Comparison of ENCODE assay signal across 10 cellular contexts in genomic region chr10:50397312-50398140, GRCh38.
A peak's percentile ranks its signal among the peaks of the same experiment; 100 is the strongest.
DNase-seq lines count a peak whose midpoint lies in the region; ATAC-seq and TF ChIP-seq lines count a peak whose summit lies in the region.
"Had no signal": no experiment of that assay in that cellular context is flagged by ENCODE, and none has a peak within 500 bp of the region (broad histone marks: within the 10 kb centered on the region; RNA-seq: fewer than 3 reads in every experiment).

No MANE protein-coding gene starts in this region.

- POLR2A ChIA-PET in PC-3 (lab: Charles Lee; ENCODE audit: unreplicated experiment): no interaction called here
- POLR2A ChIA-PET in Caco-2 (lab: Charles Lee): no interaction called here

- H3K9me2 ChIP-seq in PC-3 (replicated peaks; ENCODE audit: low read length): no peaks in the 10 kb centered on the region

- no peaks in the 10 kb centered on the region for H3K27me3 ChIP-seq in PC-3 (ENCODE audit: low read length)
- no peaks in the 10 kb centered on the region for H3K27me3 ChIP-seq in neutrophil
- H3K27me3 ChIP-seq in H7 (ENCODE audit: control insufficient read depth, insufficient read depth, low read length): no peaks in the 10 kb centered on the region
- H3K27me3 ChIP-seq in Caco-2 (replicated peaks; ENCODE audit: control insufficient read depth, insufficient read depth, low read length): no peaks in the 10 kb centered on the region
- H3K27me3 ChIP-seq: heart left ventricle had no signal

- H3K9ac ChIP-seq in PC-3 (ENCODE audit: low read length): no peak overlapping the region

- H3K27ac Mint-ChIP-seq in activated CD8-positive, alpha-beta memory T cell treated with anti-CD3 and anti-CD28 coated beads, Interleukin-2, amount 10 ng/mL, durations not matched to agents 7 days and 5 days: peak overlapping the region; percentile 96
- no peak overlapping the region for H3K27ac Mint-ChIP-seq in Caco-2 (ENCODE audit: unreplicated experiment)

- H3K36me3 Mint-ChIP-seq in activated CD8-positive, alpha-beta memory T cell treated with anti-CD3 and anti-CD28 coated beads, Interleukin-2, amount 10 ng/mL, durations not matched to agents 7 days and 5 days: peaks cover 17% of the 10 kb centered on the region
- H3K36me3 Mint-ChIP-seq in Caco-2 (ENCODE audit: insufficient read depth, unreplicated experiment): peaks cover 9% of the 10 kb centered on the region

- H3K79me2 ChIP-seq in PC-3 (ENCODE audit: low read length): no peaks in the 10 kb centered on the region

- H3K4me3 Mint-ChIP-seq in activated CD8-positive, alpha-beta memory T cell treated with anti-CD3 and anti-CD28 coated beads, Interleukin-2, amount 10 ng/mL, durations not matched to agents 7 days and 5 days: peak overlapping the region; percentile 75
- H3K4me3 Mint-ChIP-seq in Caco-2 (ENCODE audit: unreplicated experiment): no peak overlapping the region

- H2AFZ ChIP-seq in PC-3 (ENCODE audit: low read length): no peak overlapping the region

- peaks cover 62% of the 10 kb centered on the region for H3K4me1 Mint-ChIP-seq in activated CD8-positive, alpha-beta memory T cell treated with anti-CD3 and anti-CD28 coated beads, Interleukin-2, amount 10 ng/mL, durations not matched to agents 7 days and 5 days
- peaks cover 68% of the 10 kb centered on the region for H3K4me1 Mint-ChIP-seq in Caco-2 (ENCODE audit: low read depth, unreplicated experiment)

- no peaks in the 10 kb centered on the region for H3K9me3 Mint-ChIP-seq in activated CD8-positive, alpha-beta memory T cell treated with anti-CD3 and anti-CD28 coated beads, Interleukin-2, amount 10 ng/mL, durations not matched to agents 7 days and 5 days (ENCODE audit: low read depth)
- H3K9me3 Mint-ChIP-seq in Caco-2 (ENCODE audit: unreplicated experiment): no peaks in the 10 kb centered on the region

- H3K27ac ChIP-seq in PC-3 (ENCODE audit: low read length) (no peak overlapping the region), neutrophil (peak overlapping the region; percentile 66)

- peak overlapping the region; percentile 1; the same call in 1 of the 2 replicates for H3K4me2 ChIP-seq in PC-3 (ENCODE audit: low read length)

- H3K4me3 ChIP-seq in PC-3 (ENCODE audit: low read length) (no peak overlapping the region), neutrophil (ENCODE audit: low read depth in 1 of 2, low read length in 1 of 2) (no peak overlapping the region), H7 (ENCODE audit: insufficient read depth, low read depth, low read length) (no peak overlapping the region), Caco-2 (ENCODE audit: low read depth, low read length) (no peak overlapping the region)

- CTCF ChIA-PET in activated CD8-positive, alpha-beta memory T cell treated with anti-CD3 and anti-CD28 coated beads, Interleukin-2, amount 10 ng/mL, durations not matched to agents 7 days and 5 days (lab: Charles Lee): interaction anchor here (0.7 to 2.1 kb wide), 11 partner anchors 10 to 239 kb away, joined by 3 to 6 read pairs (median 4); partner anchors contain the start of gene SGMS1
- CTCF ChIA-PET in PC-3 (lab: Charles Lee) (no interaction called here), Caco-2 (lab: Charles Lee) (interaction anchor here (1.0 kb wide), 1 partner anchor 30 kb away, joined by 3 read pairs; no protein-coding TSS in a partner anchor)

- H3K36me3 ChIP-seq in PC-3 (ENCODE audit: low read depth, low read length): no peaks in the 10 kb centered on the region
- H3K36me3 ChIP-seq in neutrophil: no peaks in the 10 kb centered on the region
- H3K36me3 ChIP-seq in H7 (replicated peaks; ENCODE audit: control insufficient read depth, insufficient read depth, low read length): no peaks in the 10 kb centered on the region
- no peaks in the 10 kb centered on the region for H3K36me3 ChIP-seq in Caco-2 (ENCODE audit: control insufficient read depth, insufficient read depth, low read length)
- H3K36me3 ChIP-seq: heart left ventricle had no signal

- peaks cover 8% of the 10 kb centered on the region for H3F3A ChIP-seq in PC-3 (ENCODE audit: low read length, unreplicated experiment)

- H3K9me3 ChIP-seq in PC-3 (ENCODE audit: low read length) (no peaks in the 10 kb centered on the region), neutrophil (no peaks in the 10 kb centered on the region), Caco-2 (no peaks in the 10 kb centered on the region)
- H3K9me3 ChIP-seq: heart left ventricle had no signal

- peak; percentile 60 for ATAC-seq in activated CD8-positive, alpha-beta memory T cell treated with anti-CD3 and anti-CD28 coated beads, Interleukin-2, amount 10 ng/mL, durations not matched to agents 7 days and 5 days
- ATAC-seq in HG02610 (IDR thresholded peaks at IDR 0.05; ENCODE audit: unreplicated experiment): peak; percentile 18
- ATAC-seq in PC-3: no peak

- no peak for TF ChIP-seq CTCF in PC-3 (conservative IDR thresholded peaks at IDR 0.05; ENCODE audit: low read depth, low read length)
- no peak for TF ChIP-seq CTCF in neutrophil (IDR thresholded peaks at IDR 0.05)
- no peak for TF ChIP-seq CTCF in Caco-2 (IDR thresholded peaks at IDR 0.05; ENCODE audit: insufficient read depth in 1 of 2, low read depth in 1 of 2, low read length in 1 of 2, severe bottlenecking in 1 of 2, unreplicated experiment in 1 of 2)

- H3K4me1 ChIP-seq in PC-3 (ENCODE audit: insufficient read depth, low read length) (peaks cover 62% of the 10 kb centered on the region), neutrophil (ENCODE audit: control insufficient read depth in 1 of 2, insufficient read depth in 1 of 2, low read depth in 1 of 2, low read length in 1 of 2) (peaks cover 45 to 71% of the 10 kb centered on the region in 2 experiments), Caco-2 (peaks cover 69% of the 10 kb centered on the region)

- intact Hi-C loops in PC-3 (cut with micrococcal nuclease) (loop anchor here (2.0 kb wide), 1 partner anchor 13 kb away; no protein-coding TSS in a partner anchor), Caco-2 (cut with micrococcal nuclease; ENCODE audit: unreplicated experiment) (no loop called here)

- peak; percentile 56 for DNase-seq in activated CD8-positive, alpha-beta memory T cell treated with anti-CD3 and anti-CD28 coated beads, Interleukin-2, amount 10 ng/mL, durations not matched to agents 7 days and 5 days
- no peak for DNase-seq in activated CD8-positive, alpha-beta memory T cell treated with anti-CD3 and anti-CD28 coated beads for 24 hours
- DNase-seq in PC-3 (no peak), H7 (no peak), LoVo (ENCODE audit: low spot score) (no peak), Caco-2 (no peak)
- DNase-seq: heart left ventricle, NCI-H1436 had no signal

- no TSS peak for BruUV-seq in PC-3 (replicated peaks; lab: Mats Ljungman, UMichigan)
- no TSS peak for BruUV-seq in Caco-2 (replicated peaks; lab: Mats Ljungman, UMichigan)

- H4K20me1 ChIP-seq in PC-3 (ENCODE audit: low read length): 0 out of 2 replicates have a peak, but pooled peaks cover 3% of the 10 kb centered on the region

- H3K27me3 Mint-ChIP-seq in activated CD8-positive, alpha-beta memory T cell treated with anti-CD3 and anti-CD28 coated beads, Interleukin-2, amount 10 ng/mL, durations not matched to agents 7 days and 5 days: no peaks in the 10 kb centered on the region
- H3K27me3 Mint-ChIP-seq in Caco-2 (ENCODE audit: insufficient read depth, unreplicated experiment): no peaks in the 10 kb centered on the region
